Comparison of ENCODE assay signal across 8 cellular contexts in the genomic region with DNA sequence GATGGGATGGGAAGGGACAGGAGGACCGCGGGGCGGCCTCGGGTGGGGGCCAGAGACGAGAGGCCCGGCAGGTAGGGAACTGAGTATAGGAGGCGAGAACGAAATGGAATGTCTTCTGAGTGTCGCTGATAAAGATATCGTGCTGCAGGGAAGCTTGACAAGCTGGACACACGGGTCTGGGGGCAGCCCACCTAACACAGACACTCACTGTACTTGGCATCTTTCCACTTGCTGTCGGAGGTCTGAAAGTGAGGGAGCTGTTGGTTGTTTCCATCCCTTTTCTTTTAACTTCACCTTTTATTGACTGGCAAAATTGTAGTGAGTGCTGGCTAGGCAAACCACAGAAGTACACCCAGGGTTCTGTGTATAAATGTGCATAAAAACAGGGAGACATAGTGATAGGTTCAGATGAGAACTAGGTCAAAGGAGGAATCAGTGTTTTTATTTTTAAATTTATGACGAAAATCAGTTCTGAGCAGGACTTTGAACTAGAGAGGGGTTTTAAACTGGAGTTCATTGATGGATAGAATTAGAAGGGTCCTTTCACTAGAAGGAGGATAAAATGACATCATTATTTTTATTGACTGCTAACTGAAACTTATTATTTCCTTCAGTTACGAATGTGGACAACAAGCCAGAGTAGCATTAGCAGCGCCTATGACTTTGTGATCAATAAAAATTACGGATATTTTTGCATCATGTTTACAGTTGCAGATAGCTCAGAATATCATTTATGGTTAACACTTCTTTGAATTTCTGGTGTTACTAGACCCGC. TPM values are rescaled to one million over a fixed set of nuclear protein-coding genes. Genes with fewer than 3 reads are reported as not detected.
DNase-seq lines count a peak whose midpoint lies in the region; ATAC-seq and TF ChIP-seq lines count a peak whose summit lies in the region.

No MANE protein-coding gene starts in this region.

- ATAC-seq in GM19452 (IDR thresholded peaks at IDR 0.05; ENCODE audit: unreplicated experiment), result peak; percentile 7
- peak; percentile 44 for ATAC-seq in left colon

- H3K36me3 ChIP-seq in suprapubic skin, result no peaks in the 10 kb centered on the region

- in situ Hi-C loops in KBM-7 (cut with MboI; ENCODE audit: low pct_unique_long_range_greater_than_20kb, low sequenced_read_pairs), result no loop called here

- WGBS in suprapubic skin, result 10% methylated on average over 17 of the region's 17 CpGs

- no peak for TF ChIP-seq POLR2A in suprapubic skin (IDR thresholded peaks at IDR 0.05)

- no peak for TF ChIP-seq EP300 in suprapubic skin (IDR thresholded peaks at IDR 0.05)

- peak; percentile 8 for DNase-seq in COR-L47 (lab: John Stamatoyannopoulos, UW)
- peak; percentile 47 for DNase-seq in KBM-7
- no peak for DNase-seq in left colon
- DNase-seq in suprapubic skin (ENCODE audit: low spot score in 2 of 2), result peak in 1 of 2 donors; percentile 48
- no peak for DNase-seq in GOT3 (lab: John Stamatoyannopoulos, UW)
- DNase-seq in GM19238 (ENCODE audit: insufficient read length, low spot score), result no peak

- peak overlapping the region; percentile 79 for H3K27ac ChIP-seq in angular gyrus (ENCODE audit: low read depth, low read length)
- peak overlapping the region; percentile 71 for H3K27ac ChIP-seq in suprapubic skin

- peaks cover 17% of the 10 kb centered on the region for H3K4me1 ChIP-seq in suprapubic skin

- no peaks in the 10 kb centered on the region for H3K27me3 ChIP-seq in suprapubic skin

- no peaks in the 10 kb centered on the region for H3K9me3 ChIP-seq in suprapubic skin

- intact Hi-C loops in left colon (cut with DNase I, micrococcal nuclease), result no loop called here

- peak overlapping the region; percentile 76 for H3K4me3 ChIP-seq in suprapubic skin

- TF ChIP-seq CTCF in suprapubic skin (IDR thresholded peaks at IDR 0.05), result no peak

RNA-seq across cellular contexts. Expression of a gene that starts 0.8 kb away (rescaled TPM):
- total RNA-seq in left colon (10 to 100 TPM; 37.9 to 40.0 TPM), suprapubic skin (10 to 100 TPM; 49.3 to 87.5 (median 58.7) TPM)

RNA-seq across cellular contexts. Expression of a gene that starts 21.3 kb away (rescaled TPM):
- 100 to 1,000 TPM; 193 to 227 TPM for total RNA-seq in left colon
- total RNA-seq in suprapubic skin, result 10 to 100 TPM; 42.4 to 88.4 (median 74.6) TPM

Comparison
In these comparisons a context has a peak if more than half of its experiments do, and no peak if none do; other contexts are left out.
1. DNase-seq: peak in COR-L47 (single experiment) and KBM-7 (single experiment); none in left colon (0 of 2), GOT3 (single experiment) and GM19238 (single experiment).